ENCODE assay signal across 8 cellular contexts in the genomic region with DNA sequence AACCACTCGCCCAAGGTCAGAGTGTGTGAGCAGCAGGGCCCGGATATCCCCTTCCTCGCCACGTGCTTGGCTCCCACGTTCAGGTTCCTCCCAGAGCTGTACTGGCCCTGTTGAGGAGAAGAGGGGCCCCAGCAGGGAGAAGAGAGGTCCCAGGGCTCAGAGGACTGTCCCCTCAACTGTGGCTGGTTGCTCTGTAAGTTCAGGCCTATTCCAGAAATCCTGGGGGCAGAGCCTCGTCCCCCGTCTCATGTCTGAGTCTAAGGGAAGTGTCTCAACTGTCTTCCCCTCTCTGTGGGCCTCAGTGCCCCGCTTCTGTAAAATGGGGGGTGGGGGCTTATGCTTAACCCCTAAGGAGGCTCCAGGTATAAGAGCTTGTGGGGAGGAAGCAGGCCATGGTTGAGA. TPM values are rescaled to one million over a fixed set of nuclear protein-coding genes. Genes with fewer than 3 reads are reported as not detected.
DNase-seq lines count a peak whose midpoint lies in the region; ATAC-seq and TF ChIP-seq lines count a peak whose summit lies in the region.

No MANE protein-coding gene starts in this region.

- H3K4me1 ChIP-seq in DND-41 (ENCODE audit: insufficient read depth, low read length), result peaks cover 48% of the 10 kb centered on the region

- H2AFZ ChIP-seq in DND-41 (ENCODE audit: low read depth, low read length), result no peak overlapping the region

- H3K36me3 Mint-ChIP-seq in brain, result peaks cover 16% of the 10 kb centered on the region
- peaks cover 14% of the 10 kb centered on the region for H3K36me3 Mint-ChIP-seq in osteocyte (ENCODE audit: unreplicated experiment)

- peaks cover 73% of the 10 kb centered on the region for H3K79me2 ChIP-seq in DND-41 (ENCODE audit: insufficient read depth, low read length)

- H3K4me2 ChIP-seq in DND-41 (ENCODE audit: insufficient read depth, low read length), result peak overlapping the region; percentile 35

- H3K27ac ChIP-seq in DND-41 (ENCODE audit: low read length), result peak overlapping the region; percentile 13

- H3K9me3 Mint-ChIP-seq in brain (peaks cover 0 to 4% (median 0%) of the 10 kb centered on the region in 5 experiments), osteocyte (ENCODE audit: unreplicated experiment) (no peaks in the 10 kb centered on the region)

- peaks cover 67% of the 10 kb centered on the region for H4K20me1 ChIP-seq in DND-41 (ENCODE audit: insufficient read depth, low read length)

- H3K4me1 Mint-ChIP-seq in brain (peaks cover 50% of the 10 kb centered on the region), osteocyte (ENCODE audit: unreplicated experiment) (peaks cover 56% of the 10 kb centered on the region)

- H3K27ac Mint-ChIP-seq in brain (peak overlapping the region in 4 of 5 experiments; percentile 57 to 88 (median 74)), osteocyte (ENCODE audit: unreplicated experiment) (peak overlapping the region; percentile 96)

- H3K4me3 Mint-ChIP-seq in brain (peak overlapping the region in 1 of 5 experiments; percentile 63), osteocyte (ENCODE audit: unreplicated experiment) (no peak overlapping the region)

- peaks cover 41% of the 10 kb centered on the region for H3K36me3 ChIP-seq in DND-41 (ENCODE audit: insufficient read depth, low read length)

- H3K9me3 ChIP-seq in DND-41 (ENCODE audit: insufficient read depth, low read length, severe bottlenecking), result no peaks in the 10 kb centered on the region

- ATAC-seq in DND-41 (ENCODE audit: insufficient read depth, low read depth), result no peak
- ATAC-seq in HG03469 (IDR thresholded peaks at IDR 0.05; ENCODE audit: unreplicated experiment), result no peak
- ATAC-seq in HG02884 (IDR thresholded peaks at IDR 0.05; ENCODE audit: unreplicated experiment), result no peak

- DNase-seq in DND-41 (no peak), NOMO-1 treated with dmso at 0.1 percent for 144 hours (lab: John Stamatoyannopoulos, UW; ENCODE audit: unreplicated experiment) (peak; percentile 15), osteocyte (ENCODE audit: extremely low spot score, unreplicated experiment) (no peak), AG08395 (ENCODE audit: low spot score) (no peak), midbrain (lab: John Stamatoyannopoulos, UW) (no peak)

- H3K27me3 Mint-ChIP-seq in brain (peaks cover 6% of the 10 kb centered on the region), osteocyte (ENCODE audit: unreplicated experiment) (no peaks in the 10 kb centered on the region)

- no peaks in the 10 kb centered on the region for H3K27me3 ChIP-seq in DND-41 (ENCODE audit: insufficient read depth, low read length, poor library complexity)

- H3K9ac ChIP-seq in DND-41 (ENCODE audit: low read depth, low read length), result peak overlapping the region; percentile 8; the same call in 1 of the 2 replicates

- TF ChIP-seq CTCF in DND-41 (IDR thresholded peaks at IDR 0.05; ENCODE audit: borderline replicate concordance, extremely low read depth, low read length, poor library complexity, severe bottlenecking) (no peak), brain (conservative IDR thresholded peaks at IDR 0.05) (no peak), osteocyte (IDR thresholded peaks at IDR 0.05) (no peak)

- H3K4me3 ChIP-seq in DND-41 (ENCODE audit: low read depth in 1 of 2, low read length in 2 of 2), result no peak overlapping the region

RNA-seq across cellular contexts. Expression of a gene that starts 3.9 kb away (rescaled TPM):
- polyA plus RNA-seq in brain (ENCODE audit: insufficient read depth, low read depth, low replicate concordance), result 96.7 TPM
- total RNA-seq in osteocyte, result 79.5 and 86.0 TPM in 2 replicates

RNA-seq across cellular contexts. Expression of a gene that starts 53.9 kb away (rescaled TPM):
- polyA plus RNA-seq in brain (ENCODE audit: insufficient read depth, low read depth, low replicate concordance), result 3.4 TPM
- total RNA-seq in osteocyte, result 77.5 and 101 TPM in 2 replicates
